In the genomic region with DNA sequence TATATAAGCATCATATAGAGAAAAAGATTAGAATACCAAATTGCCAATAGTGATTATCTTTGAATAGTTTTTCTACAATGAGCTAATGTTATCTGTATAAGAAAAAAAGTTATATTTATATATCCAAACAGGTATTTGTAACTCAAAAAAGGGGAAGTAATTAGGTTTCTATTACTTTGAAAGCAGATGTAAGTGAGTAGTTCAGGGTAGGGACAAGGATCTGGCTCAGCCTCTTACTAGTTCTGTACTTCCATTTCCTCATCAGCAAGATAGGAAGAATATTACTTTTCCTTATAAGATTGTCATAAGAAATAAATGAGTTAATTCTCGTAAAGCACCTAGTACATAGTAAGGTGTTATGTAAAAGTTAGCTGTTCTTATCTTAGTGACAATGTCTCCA, we compare ENCODE assay signal across 13 cellular contexts. TPM values are rescaled to one million over a fixed set of nuclear protein-coding genes. Genes with fewer than 3 reads are reported as not detected.
DNase-seq lines count a peak whose midpoint lies in the region; ATAC-seq lines count a peak whose summit lies in the region.
"Had no signal": no experiment of that assay in that cellular context is flagged by ENCODE, and none has a peak within 500 bp of the region (broad histone marks: within the 10 kb centered on the region; RNA-seq: fewer than 3 reads in every experiment).

No MANE protein-coding gene starts in this region.

- H3K4me3 Mint-ChIP-seq in memory B cell: no peak overlapping the region
- H3K4me3 Mint-ChIP-seq: activated naive CD8-positive, alpha-beta T cell; CD8-positive, alpha-beta T cell had no signal

- H3K4me1 Mint-ChIP-seq in memory B cell: peaks cover 14% of the 10 kb centered on the region

- H3K36me3 Mint-ChIP-seq in memory B cell: peaks cover 11% of the 10 kb centered on the region

- peaks cover 1% of the 10 kb centered on the region for H3K9me3 Mint-ChIP-seq in memory B cell
- H3K9me3 Mint-ChIP-seq: CD8-positive, alpha-beta T cell had no signal

- ATAC-seq in GM19025 (IDR thresholded peaks at IDR 0.05; ENCODE audit: low read depth, unreplicated experiment): peak; percentile 54
- ATAC-seq in GM21723 (IDR thresholded peaks at IDR 0.05; ENCODE audit: unreplicated experiment): peak; percentile 85
- ATAC-seq in HG03280 (IDR thresholded peaks at IDR 0.05; ENCODE audit: unreplicated experiment): peak; percentile 80
- ATAC-seq in memory B cell (ENCODE audit: low read depth): peak; percentile 98
- ATAC-seq: CD8-positive, alpha-beta T cell; right cardiac atrium had no signal

- no peak overlapping the region for H3K27ac Mint-ChIP-seq in memory B cell
- H3K27ac Mint-ChIP-seq: activated naive CD8-positive, alpha-beta T cell had no signal

- DNase-seq in memory B cell (ENCODE audit: low spot score in 2 of 2): peak in 1 of 2 donors; percentile 9
- DNase-seq in midbrain (lab: John Stamatoyannopoulos, UW): no peak
- no peak for DNase-seq in NCI-H524 (lab: John Stamatoyannopoulos, UW)
- DNase-seq in mesenteric fat pad (ENCODE audit: low spot score): no peak
- DNase-seq in NCI-H1105 (lab: John Stamatoyannopoulos, UW): no peak
- DNase-seq: CD8-positive, alpha-beta T cell; NCI-H1930; PC-9; right cardiac atrium had no signal

- no peaks in the 10 kb centered on the region for H3K27me3 Mint-ChIP-seq in memory B cell
- H3K27me3 Mint-ChIP-seq: activated naive CD8-positive, alpha-beta T cell had no signal

RNA-seq across cellular contexts. Expression of gene AHI1, which starts 32.2 kb away (rescaled TPM):
- 30.7 TPM for total RNA-seq in mesenteric fat pad
